Comparison of ENCODE assay signal across 11 cellular contexts in the genomic region with DNA sequence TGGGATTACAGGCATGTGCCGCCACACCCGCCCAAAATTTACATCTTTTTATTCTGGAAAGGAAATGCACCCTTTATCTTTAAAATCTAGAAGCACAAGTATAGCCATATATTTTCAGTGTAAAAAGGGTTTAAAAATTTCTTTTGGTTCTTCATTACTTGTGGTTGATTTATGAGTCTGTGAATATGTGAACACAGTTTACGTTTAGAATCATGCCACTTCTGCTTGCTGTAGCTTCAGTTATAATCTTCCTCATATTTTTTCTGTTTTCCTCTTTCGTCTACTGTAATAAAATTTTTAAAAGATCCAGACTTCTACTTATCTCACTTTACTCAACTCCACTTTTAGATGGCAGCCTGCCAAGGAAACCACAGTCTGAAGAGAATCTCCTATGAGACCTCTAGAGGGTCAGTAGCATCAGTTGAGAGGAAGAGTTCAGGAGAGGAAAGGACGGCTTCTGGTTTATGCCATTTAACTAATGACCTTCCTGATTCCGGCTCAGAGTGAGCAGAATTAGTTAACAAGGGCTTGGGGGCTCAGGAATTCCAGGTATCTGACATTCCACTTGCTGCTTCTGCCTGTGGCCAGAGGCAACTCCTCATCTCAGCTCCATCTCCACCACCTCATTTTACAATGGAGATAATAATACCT. TPM values are rescaled to one million over a fixed set of nuclear protein-coding genes. Genes with fewer than 3 reads are reported as not detected.
A peak's percentile ranks its signal among the peaks of the same experiment; 100 is the strongest.
DNase-seq lines count a peak whose midpoint lies in the region; ATAC-seq and TF ChIP-seq lines count a peak whose summit lies in the region.
"Had no signal": no experiment of that assay in that cellular context is flagged by ENCODE, and none has a peak within 500 bp of the region (broad histone marks: within the 10 kb centered on the region; RNA-seq: fewer than 3 reads in every experiment).

No MANE protein-coding gene starts in this region.

- TF ChIP-seq CTCF in fibroblast of pulmonary artery (IDR thresholded peaks at IDR 0.05; ENCODE audit: low read length, missing control alignments), result no peak

- no peak overlapping the region for H3K27ac Mint-ChIP-seq in stimulated activated naive CD8-positive, alpha-beta T cell treated with anti-CD3 and anti-CD28 coated beads, Interleukin-15, amount 100 ng/mL, for 72 hours
- H3K27ac Mint-ChIP-seq: naive thymus-derived CD4-positive, alpha-beta T cell had no signal

- H3K4me1 Mint-ChIP-seq in stimulated activated naive CD8-positive, alpha-beta T cell treated with anti-CD3 and anti-CD28 coated beads, Interleukin-15, amount 100 ng/mL, for 72 hours, result no peaks in the 10 kb centered on the region

- no peaks in the 10 kb centered on the region for H3K9me3 Mint-ChIP-seq in stimulated activated naive CD8-positive, alpha-beta T cell treated with anti-CD3 and anti-CD28 coated beads, Interleukin-15, amount 100 ng/mL, for 72 hours

- H3K27me3 Mint-ChIP-seq in stimulated activated naive CD8-positive, alpha-beta T cell treated with anti-CD3 and anti-CD28 coated beads, Interleukin-15, amount 100 ng/mL, for 72 hours, result peaks cover 41% of the 10 kb centered on the region

- no peak for ATAC-seq in stimulated activated naive CD8-positive, alpha-beta T cell treated with anti-CD3 and anti-CD28 coated beads, Interleukin-15, Interleukin-2, amounts not matched to agents 100 U/mL and 50 U/mL, for 24 hours
- no peak for ATAC-seq in stimulated activated naive CD8-positive, alpha-beta T cell treated with anti-CD3 and anti-CD28 coated beads, Interleukin-15, amount 100 ng/mL, for 72 hours
- ATAC-seq in HG02623 (IDR thresholded peaks at IDR 0.05; ENCODE audit: unreplicated experiment) (no peak), GM21786 (IDR thresholded peaks at IDR 0.05; ENCODE audit: unreplicated experiment) (no peak), GM21381 (IDR thresholded peaks at IDR 0.05; ENCODE audit: unreplicated experiment) (no peak), GM19395 (IDR thresholded peaks at IDR 0.05; ENCODE audit: unreplicated experiment) (no peak)
- ATAC-seq: naive thymus-derived CD4-positive, alpha-beta T cell had no signal

- peak; percentile 5 for DNase-seq in stimulated activated naive CD8-positive, alpha-beta T cell treated with anti-CD3 and anti-CD28 coated beads, Interleukin-15, Interleukin-2, amounts not matched to agents 100 U/mL and 50 U/mL, for 24 hours
- no peak for DNase-seq in stimulated activated naive CD8-positive, alpha-beta T cell treated with anti-CD3 and anti-CD28 coated beads, Interleukin-15, amount 100 ng/mL, for 72 hours
- peak; percentile 32 for DNase-seq in RPMI7951 (ENCODE audit: low read depth)
- peak; percentile 59 for DNase-seq in fibroblast of pulmonary artery (ENCODE audit: low read depth)
- DNase-seq: naive thymus-derived CD4-positive, alpha-beta T cell; NCI-H1694 treated with DMSO at 0.1 percent for 48 hours; SW 1271 had no signal

- H3K4me3 ChIP-seq in fibroblast of pulmonary artery (replicated peaks; ENCODE audit: low read depth, low read length), result no peak overlapping the region

- no peak overlapping the region for H3K4me3 Mint-ChIP-seq in stimulated activated naive CD8-positive, alpha-beta T cell treated with anti-CD3 and anti-CD28 coated beads, Interleukin-15, amount 100 ng/mL, for 72 hours
- H3K4me3 Mint-ChIP-seq: naive thymus-derived CD4-positive, alpha-beta T cell had no signal

RNA-seq across cellular contexts. Expression of a gene that starts 21.4 kb away (rescaled TPM):
- total RNA-seq in RPMI7951 (2014; rRNA removed; shearing (Covaris generic)), result 2.9 and 3.8 TPM in 2 replicates

Comparison
In these comparisons a context has a peak if more than half of its experiments do, and no peak if none do; other contexts are left out.
1. DNase-seq: peak in stimulated activated naive CD8-positive, alpha-beta T cell treated with anti-CD3 and anti-CD28 coated beads, Interleukin-15, Interleukin-2, amounts not matched to agents 100 U/mL and 50 U/mL, for 24 hours (single experiment), RPMI7951 (single experiment) and fibroblast of pulmonary artery (single experiment); none in stimulated activated naive CD8-positive, alpha-beta T cell treated with anti-CD3 and anti-CD28 coated beads, Interleukin-15, amount 100 ng/mL, for 72 hours (0 of 2).